Comparison of ENCODE assay signal across 8 cellular contexts in the genomic region with DNA sequence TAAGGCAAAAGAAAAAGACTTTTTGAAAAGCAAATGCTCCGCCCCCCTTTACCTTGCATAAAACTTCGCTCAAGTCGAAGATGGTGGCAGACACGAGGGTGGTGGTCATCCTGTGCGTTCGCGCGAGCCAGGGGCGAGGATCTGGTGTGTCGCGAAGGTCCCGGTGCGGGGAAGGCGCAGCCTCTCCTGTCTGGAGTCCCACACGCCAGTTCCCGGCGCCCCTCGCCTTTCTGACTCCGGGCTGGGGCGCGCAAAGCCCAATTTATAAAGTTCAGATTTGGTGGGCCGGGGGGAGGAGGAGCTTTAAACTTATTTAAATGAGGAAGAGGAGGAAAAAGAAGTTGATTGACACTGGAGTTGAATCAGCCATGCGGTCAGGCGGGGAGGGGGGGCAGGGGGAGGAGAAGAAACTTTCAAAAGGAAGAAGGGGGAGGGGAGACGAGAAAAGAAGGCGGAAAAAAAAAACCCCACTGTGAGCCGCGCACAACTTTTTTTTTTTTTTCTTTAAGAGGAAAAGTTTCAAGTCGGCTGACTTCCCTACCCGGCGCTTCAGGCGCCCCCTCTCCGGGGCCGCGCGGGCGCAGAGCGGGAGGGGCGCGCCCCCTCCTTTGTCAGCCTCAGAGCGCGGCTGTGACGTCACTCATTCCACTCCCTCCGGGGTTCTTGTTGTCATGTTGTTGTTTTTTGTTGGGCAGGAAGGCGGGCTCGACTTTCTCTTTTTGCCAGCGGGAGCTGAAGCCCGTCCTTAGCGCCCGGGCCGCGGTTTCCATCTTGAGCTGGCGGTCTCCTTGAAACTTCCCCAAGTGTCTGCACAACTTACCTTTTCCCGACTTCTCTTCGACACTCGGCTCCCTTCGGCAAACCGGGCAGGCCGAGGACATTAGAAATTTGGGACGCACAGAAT. TPM values are rescaled to one million over a fixed set of nuclear protein-coding genes. Genes with fewer than 3 reads are reported as not detected.
A peak's percentile ranks its signal among the peaks of the same experiment; 100 is the strongest.
DNase-seq lines count a peak whose midpoint lies in the region; ATAC-seq and TF ChIP-seq lines count a peak whose summit lies in the region.

TSS of gene ZFP36L1 (minus strand) at position 238 of the 904 bp plus-strand sequence. CDS start at position 109, 129 bp downstream.

- peaks cover 77% of the 10 kb centered on the region for H3F3A ChIP-seq in PC-9 (ENCODE audit: insufficient read depth, low read depth)

- TF ChIP-seq CTCF in PC-9 (conservative IDR thresholded peaks at IDR 0.05), result no peak
- peak in 1 of 3 experiments; percentile 7 for TF ChIP-seq CTCF in esophagus muscularis mucosa (IDR thresholded peaks at IDR 0.05)

- TF ChIP-seq POLR2A in esophagus muscularis mucosa (IDR thresholded peaks at IDR 0.05; ENCODE audit: low read depth), result peak; percentile 99

- ATAC-seq in HG03175 (IDR thresholded peaks at IDR 0.05; ENCODE audit: unreplicated experiment), result peak; percentile 41

- no peak within 1 kb of the TSS for H2AFZ ChIP-seq in PC-9

- BruUV-seq in PC-9 (replicated peaks; lab: Mats Ljungman, UMichigan), result no TSS peak

- H3K4me3 ChIP-seq in PC-9 (peak within 1 kb of the TSS; percentile 95), esophagus muscularis mucosa (peak within 1 kb of the TSS; percentile 83 to 95 (median 87))

- H3K4me2 ChIP-seq in PC-9, result peak within 1 kb of the TSS; percentile 100

- CTCF ChIA-PET in PC-9 (lab: Charles Lee), result interaction anchor here (0.6 to 0.7 kb wide), 2 partner anchors 98 to 436 kb away, joined by 3 to 4 read pairs; no protein-coding TSS in a partner anchor

- WGBS in esophagus muscularis mucosa, result 3% methylated on average over 50 of the region's 60 CpGs

- DNase-seq in NCI-H748 (lab: John Stamatoyannopoulos, UW; ENCODE audit: unreplicated experiment) (peak; percentile 31), NCI-H748 treated with DMSO at 0.1 percent for 48 hours (lab: John Stamatoyannopoulos, UW) (no peak), PC-9 (peak; percentile 93 to 94), activated T-helper 1 cell treated with Interleukin-2 at 50 U/mL for 16 hours (ENCODE audit: low read depth) (peak; percentile 87), esophagus muscularis mucosa (ENCODE audit: extremely low spot score) (peak; percentile 99), myocyte (ENCODE audit: low read depth) (peak; percentile 99)
- DNase-seq in stimulated activated CD8-positive, alpha-beta memory T cell treated with anti-CD3 and anti-CD28 coated beads, Interleukin-7, amount 100 ng/mL, for 24 hours (ENCODE audit: low read depth), result peak; percentile 72

- H3K9me3 ChIP-seq in PC-9 (ENCODE audit: insufficient read depth, low read depth) (no peaks in the 10 kb centered on the region), esophagus muscularis mucosa (no peaks in the 10 kb centered on the region)

- H3K27ac ChIP-seq in PC-9 (peak within 1 kb of the TSS; percentile 98), esophagus muscularis mucosa (replicated peaks in 1 of 4) (peak within 1 kb of the TSS; percentile 99 to 100 (median 100))

- H3K36me3 ChIP-seq in PC-9 (ENCODE audit: low read depth) (peaks cover 37% of the 10 kb centered on the region), esophagus muscularis mucosa (peaks cover 9 to 38% (median 25%) of the 10 kb centered on the region in 4 donors)

- TF ChIP-seq EP300 in esophagus muscularis mucosa (IDR thresholded peaks at IDR 0.05), result no peak

- intact Hi-C loops in PC-9 (cut with micrococcal nuclease; ENCODE audit: unreplicated experiment), result loop anchor here (1.0 to 5.0 kb wide), 6 partner anchors 23 to 652 kb away; no protein-coding TSS in a partner anchor
- intact Hi-C loops in esophagus muscularis mucosa (cut with DNase I), result loop anchor here (5.0 kb wide), 1 partner anchor 246 kb away; no protein-coding TSS in a partner anchor

- peaks cover 81% of the 10 kb centered on the region for H3K79me2 ChIP-seq in PC-9 (ENCODE audit: low read depth)

- H3K27me3 ChIP-seq in PC-9 (ENCODE audit: insufficient read depth, low read depth) (no peaks in the 10 kb centered on the region), esophagus muscularis mucosa (peaks cover 0 to 4% (median 0%) of the 10 kb centered on the region in 4 donors)

- H4K20me1 ChIP-seq in PC-9 (ENCODE audit: insufficient read depth), result peaks cover 32% of the 10 kb centered on the region

- peaks cover 20% of the 10 kb centered on the region for H3K4me1 ChIP-seq in PC-9 (replicated peaks; ENCODE audit: insufficient read depth)
- peaks cover 12 to 42% (median 30%) of the 10 kb centered on the region in 4 donors for H3K4me1 ChIP-seq in esophagus muscularis mucosa

- POLR2A ChIA-PET in PC-9 (lab: Charles Lee; ENCODE audit: unreplicated experiment), result interaction anchor here (0.5 to 2.5 kb wide), 28 partner anchors 16 to 1872 kb away, joined by 3 to 26 read pairs (median 6); no protein-coding TSS in a partner anchor

- no peaks in the 10 kb centered on the region for H3K9me2 ChIP-seq in PC-9 (ENCODE audit: insufficient read depth)

RNA-seq across cellular contexts. Expression of gene ZFP36L1, which starts in this region (rescaled TPM):
- 179 and 237 TPM in 2 replicates for total RNA-seq in PC-9 (2021)
- total RNA-seq in esophagus muscularis mucosa, result 100 to 1,000 TPM; 191 to 704 (median 444) TPM
- 194 and 260 TPM in 2 replicates for total RNA-seq in myocyte
- 234 TPM for polyA plus RNA-seq in myocyte (2012)
